ENCODE assay signal across 7 cellular contexts in genomic region chr17:74750327-74751069, GRCh38. TPM values are rescaled to one million over a fixed set of nuclear protein-coding genes. Genes with fewer than 3 reads are reported as not detected.
A peak's percentile ranks its signal among the peaks of the same experiment; 100 is the strongest.
DNase-seq lines count a peak whose midpoint lies in the region; ATAC-seq lines count a peak whose summit lies in the region.

No MANE protein-coding gene starts in this region.

- H3K4me1 ChIP-seq in HUES6 (ENCODE audit: control insufficient read depth, insufficient read depth, low read length): peaks cover 54% of the 10 kb centered on the region

- H3K27me3 ChIP-seq in HUES6 (ENCODE audit: control insufficient read depth, insufficient read depth, low read length): no peaks in the 10 kb centered on the region

- peak overlapping the region; percentile 97 for H3K4me3 Mint-ChIP-seq in activated T-helper 2 cell treated with anti-CD3 and anti-CD28 coated beads, Interferon-gamma antibody, Interleukin-2, Interleukin-4, amounts not matched to agents 10 μg/mL and 5 μg/mL and 100 μg/mL, durations not matched to agents 14 hours and 24 hours and 36 hours (ENCODE audit: low read depth)
- peak overlapping the region; percentile 95 to 99 (median 97) for H3K4me3 Mint-ChIP-seq in immature natural killer cell
- H3K4me3 Mint-ChIP-seq in stimulated activated naive B cell treated with anti-CD40 and anti-IgM and Interleukin-4, amounts not matched to agents 10 μg/mL and 1 μg/mL and 100 μg/mL, for 72 hours: peak overlapping the region; percentile 84 to 88

- intact Hi-C loops in activated T-helper 2 cell treated with anti-CD3 and anti-CD28 coated beads, Interferon-gamma antibody, Interleukin-2, Interleukin-4, amounts not matched to agents 10 μg/mL and 5 μg/mL and 100 μg/mL, durations not matched to agents 14 hours and 24 hours and 36 hours (cut with micrococcal nuclease): no loop called here

- no peak for ATAC-seq in stimulated activated naive B cell treated with anti-CD40 and anti-IgM and Interleukin-4, amounts not matched to agents 10 μg/mL and 1 μg/mL and 100 μg/mL, for 72 hours (replicated peaks)
- ATAC-seq in HG03469 (IDR thresholded peaks at IDR 0.05; ENCODE audit: unreplicated experiment): no peak

- no peak overlapping the region for H3K27ac ChIP-seq in HUES6 (ENCODE audit: low read depth, low read length)

- H3K36me3 Mint-ChIP-seq in activated T-helper 2 cell treated with anti-CD3 and anti-CD28 coated beads, Interferon-gamma antibody, Interleukin-2, Interleukin-4, amounts not matched to agents 10 μg/mL and 5 μg/mL and 100 μg/mL, durations not matched to agents 14 hours and 24 hours and 36 hours (ENCODE audit: low read depth): peaks cover 43% of the 10 kb centered on the region
- peaks cover 11 to 31% (median 19%) of the 10 kb centered on the region in 3 donors for H3K36me3 Mint-ChIP-seq in immature natural killer cell
- peaks cover 10 to 19% of the 10 kb centered on the region in 2 donors for H3K36me3 Mint-ChIP-seq in stimulated activated naive B cell treated with anti-CD40 and anti-IgM and Interleukin-4, amounts not matched to agents 10 μg/mL and 1 μg/mL and 100 μg/mL, for 72 hours

- no peaks in the 10 kb centered on the region for H3K36me3 ChIP-seq in HUES6 (ENCODE audit: control insufficient read depth, insufficient read depth, low read length)

- no peaks in the 10 kb centered on the region for H3K9me3 Mint-ChIP-seq in activated T-helper 2 cell treated with anti-CD3 and anti-CD28 coated beads, Interferon-gamma antibody, Interleukin-2, Interleukin-4, amounts not matched to agents 10 μg/mL and 5 μg/mL and 100 μg/mL, durations not matched to agents 14 hours and 24 hours and 36 hours
- H3K9me3 Mint-ChIP-seq in immature natural killer cell: peaks cover 0 to 2% (median 0%) of the 10 kb centered on the region in 6 donors
- H3K9me3 Mint-ChIP-seq in stimulated activated naive B cell treated with anti-CD40 and anti-IgM and Interleukin-4, amounts not matched to agents 10 μg/mL and 1 μg/mL and 100 μg/mL, for 72 hours: no peaks in the 10 kb centered on the region

- H3K4me1 Mint-ChIP-seq in activated T-helper 2 cell treated with anti-CD3 and anti-CD28 coated beads, Interferon-gamma antibody, Interleukin-2, Interleukin-4, amounts not matched to agents 10 μg/mL and 5 μg/mL and 100 μg/mL, durations not matched to agents 14 hours and 24 hours and 36 hours (ENCODE audit: low read depth): peaks cover 53% of the 10 kb centered on the region
- peaks cover 74 to 75% of the 10 kb centered on the region in 2 donors for H3K4me1 Mint-ChIP-seq in immature natural killer cell
- H3K4me1 Mint-ChIP-seq in stimulated activated naive B cell treated with anti-CD40 and anti-IgM and Interleukin-4, amounts not matched to agents 10 μg/mL and 1 μg/mL and 100 μg/mL, for 72 hours: peaks cover 41 to 73% of the 10 kb centered on the region in 2 donors

- peak overlapping the region; percentile 95 for H3K4me3 ChIP-seq in HUES6 (ENCODE audit: low read depth, low read length)

- H3K9ac ChIP-seq in HUES6 (ENCODE audit: low read length): peak overlapping the region; percentile 82

- no peaks in the 10 kb centered on the region for H3K27me3 Mint-ChIP-seq in activated T-helper 2 cell treated with anti-CD3 and anti-CD28 coated beads, Interferon-gamma antibody, Interleukin-2, Interleukin-4, amounts not matched to agents 10 μg/mL and 5 μg/mL and 100 μg/mL, durations not matched to agents 14 hours and 24 hours and 36 hours (ENCODE audit: low read depth)
- peaks cover 7 to 19% (median 18%) of the 10 kb centered on the region in 3 donors for H3K27me3 Mint-ChIP-seq in immature natural killer cell (ENCODE audit: low read depth in 3 of 3)
- H3K27me3 Mint-ChIP-seq in stimulated activated naive B cell treated with anti-CD40 and anti-IgM and Interleukin-4, amounts not matched to agents 10 μg/mL and 1 μg/mL and 100 μg/mL, for 72 hours: no peaks in the 10 kb centered on the region

- H3K27ac Mint-ChIP-seq in activated T-helper 2 cell treated with anti-CD3 and anti-CD28 coated beads, Interferon-gamma antibody, Interleukin-2, Interleukin-4, amounts not matched to agents 10 μg/mL and 5 μg/mL and 100 μg/mL, durations not matched to agents 14 hours and 24 hours and 36 hours: peak overlapping the region; percentile 87
- H3K27ac Mint-ChIP-seq in immature natural killer cell: peak overlapping the region; percentile 87 to 96 (median 93)
- H3K27ac Mint-ChIP-seq in stimulated activated naive B cell treated with anti-CD40 and anti-IgM and Interleukin-4, amounts not matched to agents 10 μg/mL and 1 μg/mL and 100 μg/mL, for 72 hours: no peak overlapping the region

- no peak for DNase-seq in activated T-helper 2 cell treated with anti-CD3 and anti-CD28 coated beads, Interferon-gamma antibody, Interleukin-2, Interleukin-4, amounts not matched to agents 10 μg/mL and 5 μg/mL and 100 μg/mL, durations not matched to agents 14 hours and 24 hours and 36 hours (ENCODE audit: low spot score)
- no peak for DNase-seq in immature natural killer cell
- no peak for DNase-seq in stimulated activated naive B cell treated with anti-CD40 and anti-IgM and Interleukin-4, amounts not matched to agents 10 μg/mL and 1 μg/mL and 100 μg/mL, for 72 hours
- DNase-seq in NCI-H524 treated with DMSO at 0.1 percent for 48 hours (lab: John Stamatoyannopoulos, UW): no peak
- DNase-seq in RKO (ENCODE audit: low spot score): no peak

- H3K9me3 ChIP-seq in HUES6 (ENCODE audit: control insufficient read depth, insufficient read depth, low read depth, low read length): no peaks in the 10 kb centered on the region

RNA-seq across cellular contexts. Expression of gene NHERF1, which starts 2.1 kb away (rescaled TPM):
- total RNA-seq in activated T-helper 2 cell treated with anti-CD3 and anti-CD28 coated beads, Interferon-gamma antibody, Interleukin-2, Interleukin-4, amounts not matched to agents 10 μg/mL and 5 μg/mL and 100 μg/mL, durations not matched to agents 14 hours and 24 hours and 36 hours: 129 and 133 TPM in 2 replicates
- polyA plus RNA-seq in immature natural killer cell: 1,000 to 10,000 TPM in 1 of 3 donors, 100 to 1,000 TPM in 2; 566 to 1,121 (median 751) TPM

RNA-seq across cellular contexts. Expression of gene RAB37, which starts 13.4 kb away (rescaled TPM):
- 9.7 and 12.1 TPM in 2 replicates for total RNA-seq in activated T-helper 2 cell treated with anti-CD3 and anti-CD28 coated beads, Interferon-gamma antibody, Interleukin-2, Interleukin-4, amounts not matched to agents 10 μg/mL and 5 μg/mL and 100 μg/mL, durations not matched to agents 14 hours and 24 hours and 36 hours
- polyA plus RNA-seq in immature natural killer cell: 100 to 1,000 TPM; 208 to 218 (median 212) TPM

RNA-seq across cellular contexts. Expression of gene NAT9, which starts 25.6 kb away (rescaled TPM):
- 55.3 TPM in 2 replicates for total RNA-seq in activated T-helper 2 cell treated with anti-CD3 and anti-CD28 coated beads, Interferon-gamma antibody, Interleukin-2, Interleukin-4, amounts not matched to agents 10 μg/mL and 5 μg/mL and 100 μg/mL, durations not matched to agents 14 hours and 24 hours and 36 hours
- polyA plus RNA-seq in immature natural killer cell: 10 to 100 TPM in 1 of 3 donors, 1 to 10 TPM in 2; 4.3 to 11.2 (median 6.3) TPM

RNA-seq across cellular contexts. Expression of gene CD300LF, which starts 37.8 kb away (rescaled TPM):
- not detected in 2 replicates for total RNA-seq in activated T-helper 2 cell treated with anti-CD3 and anti-CD28 coated beads, Interferon-gamma antibody, Interleukin-2, Interleukin-4, amounts not matched to agents 10 μg/mL and 5 μg/mL and 100 μg/mL, durations not matched to agents 14 hours and 24 hours and 36 hours
- polyA plus RNA-seq in immature natural killer cell: 1 to 10 TPM; 1.9 to 4.2 (median 2.0) TPM
